8 cellular contexts compared by ENCODE assay signal in the genomic region with DNA sequence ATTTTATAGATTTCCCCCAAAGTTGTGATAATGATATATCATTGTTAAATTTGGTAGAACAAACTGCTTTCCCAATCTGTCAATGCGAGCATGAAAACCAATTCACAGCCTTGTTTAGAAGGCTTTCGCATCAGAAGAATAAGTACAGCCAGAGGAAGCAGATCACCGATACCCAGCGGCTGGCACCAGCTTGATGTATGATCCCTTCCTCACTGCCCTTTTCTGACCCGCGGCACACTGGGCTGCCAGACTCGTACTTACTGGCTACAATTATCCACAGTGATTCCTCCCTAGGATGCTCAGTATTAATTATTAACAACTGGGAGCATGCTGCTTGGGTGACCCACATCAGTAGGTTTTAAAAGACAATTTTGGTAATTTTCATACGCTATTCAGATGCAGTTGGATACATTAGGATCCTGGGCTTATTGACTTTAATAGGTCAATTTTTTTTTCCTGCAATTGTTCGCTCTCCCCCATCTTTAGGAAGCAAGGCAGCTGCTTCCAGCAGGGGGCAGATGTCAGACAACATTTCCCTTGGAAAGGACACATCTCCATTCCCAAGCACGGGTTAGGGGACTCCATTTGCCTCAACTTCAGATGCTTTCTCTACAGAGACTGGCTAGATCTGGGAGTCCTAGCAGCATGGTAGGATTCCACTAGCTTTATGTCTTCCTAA.
A peak's percentile ranks its signal among the peaks of the same experiment; 100 is the strongest.
DNase-seq lines count a peak whose midpoint lies in the region; ATAC-seq and TF ChIP-seq lines count a peak whose summit lies in the region.
"Had no signal": no experiment of that assay in that cellular context is flagged by ENCODE, and none has a peak within 500 bp of the region (broad histone marks: within the 10 kb centered on the region; RNA-seq: fewer than 3 reads in every experiment).

No MANE protein-coding gene starts in this region.

- no peaks in the 10 kb centered on the region for H3K9me3 Mint-ChIP-seq in endothelial cell (ENCODE audit: unreplicated experiment)

- H3K36me3 Mint-ChIP-seq in endothelial cell (ENCODE audit: low read depth, unreplicated experiment): no peaks in the 10 kb centered on the region
- H3K36me3 Mint-ChIP-seq: naive B cell had no signal

- no peaks in the 10 kb centered on the region for H3K27me3 ChIP-seq in GM06990 (replicated peaks; ENCODE audit: control insufficient read depth, insufficient read depth, low read length)

- H3K36me3 ChIP-seq in GM06990 (ENCODE audit: control insufficient read depth, insufficient read depth, low read length): no peaks in the 10 kb centered on the region

- DNase-seq in GM06990 (ENCODE audit: extremely low read depth, insufficient read length) (no peak), NCI-H1694 treated with DMSO at 0.1 percent for 48 hours (lab: John Stamatoyannopoulos, UW) (peak; percentile 52), endothelial cell (ENCODE audit: low spot score) (peak; percentile 65), putamen (ENCODE audit: low spot score) (peak; percentile 52)
- no peak for DNase-seq in activated CD8-positive, alpha-beta memory T cell treated with anti-CD3 and anti-CD28 coated beads for 24 hours
- DNase-seq: naive B cell had no signal

- TF ChIP-seq CTCF in GM06990 (IDR thresholded peaks at IDR 0.05; ENCODE audit: insufficient read depth, low read length, poor library complexity, severe bottlenecking) (peak; percentile 32), endothelial cell (IDR thresholded peaks at IDR 0.05; ENCODE audit: unreplicated experiment) (peak; percentile 73)

- H3K4me3 ChIP-seq in GM06990 (replicated peaks; ENCODE audit: low read depth, low read length): no peak overlapping the region

- H3K27ac Mint-ChIP-seq in endothelial cell (ENCODE audit: unreplicated experiment): no peak overlapping the region
- H3K27ac Mint-ChIP-seq: naive B cell had no signal

- no peaks in the 10 kb centered on the region for H3K27me3 Mint-ChIP-seq in endothelial cell (ENCODE audit: unreplicated experiment)

- no peak for ATAC-seq in HG03565 (IDR thresholded peaks at IDR 0.05; ENCODE audit: unreplicated experiment)
- ATAC-seq in GM21526 (IDR thresholded peaks at IDR 0.05; ENCODE audit: low FRiP score, unreplicated experiment): no peak

- no peak overlapping the region for H3K4me3 Mint-ChIP-seq in endothelial cell (ENCODE audit: unreplicated experiment)
- H3K4me3 Mint-ChIP-seq: naive B cell had no signal

- H3K4me1 Mint-ChIP-seq in endothelial cell (ENCODE audit: unreplicated experiment): no peaks in the 10 kb centered on the region
- H3K4me1 Mint-ChIP-seq: naive B cell had no signal

Comparison
In these comparisons a context has a peak if more than half of its experiments do, and no peak if none do; other contexts are left out.
1. DNase-seq: peak in NCI-H1694 treated with DMSO at 0.1 percent for 48 hours (single experiment), endothelial cell (single experiment) and putamen (single experiment); none in GM06990 (single experiment) and activated CD8-positive, alpha-beta memory T cell treated with anti-CD3 and anti-CD28 coated beads for 24 hours (single experiment).